In genomic region chr3:46595819-46596218, GRCh38 we compare ENCODE assay signal across 2 cellular contexts.
TF ChIP-seq lines count a peak whose summit lies in the region.

No MANE protein-coding gene starts in this region.

TF ChIP-seq in HepG2, 621 proteins besides CTCF, POLR2A, EP300 and RAD21:
- TF ChIP-seq KMT2B (CRISPR knock-in tag; IDR thresholded peaks at IDR 0.05), result no peak
- no peak for TF ChIP-seq ZNF737 (CRISPR knock-in tag; IDR thresholded peaks at IDR 0.05; ENCODE audit: borderline replicate concordance)
- peak; percentile 50; the same call in 1 of the 2 replicates for TF ChIP-seq CEBPB (IDR thresholded peaks at IDR 0.05; ENCODE audit: borderline replicate concordance, low read depth, low read length)

TF ChIP-seq in H1, 55 proteins besides CTCF, POLR2A, EP300 and RAD21:
- TF ChIP-seq SP4 (IDR thresholded peaks at IDR 0.05; ENCODE audit: low read length), result no peak
- TF ChIP-seq ATF2 (IDR thresholded peaks at IDR 0.05; ENCODE audit: low read length), result no peak
- TF ChIP-seq CBX8 (IDR thresholded peaks at IDR 0.05; ENCODE audit: borderline replicate concordance, low read depth, low read length), result no peak
- TF ChIP-seq JUN (IDR thresholded peaks at IDR 0.05; ENCODE audit: low read depth, low read length), result no peak
- TF ChIP-seq TAF1 (IDR thresholded peaks at IDR 0.05; ENCODE audit: low read depth, low read length), result no peak
- TF ChIP-seq SIN3A (conservative IDR thresholded peaks at IDR 0.05 in 1 of 2, IDR thresholded peaks at IDR 0.05 in 1 of 2; ENCODE audit: low read depth in 1 of 2, low read length in 2 of 2), result no peak
- TF ChIP-seq JUND (IDR thresholded peaks at IDR 0.05; ENCODE audit: low read length), result no peak
- TF ChIP-seq GTF2F1 (IDR thresholded peaks at IDR 0.05; ENCODE audit: borderline replicate concordance, low read depth, low read length), result no peak
- TF ChIP-seq FOSL1 (IDR thresholded peaks at IDR 0.05; ENCODE audit: insufficient read depth, low read depth, low read length), result no peak
- no peak for TF ChIP-seq CTBP2 (IDR thresholded peaks at IDR 0.05; ENCODE audit: borderline replicate concordance, insufficient read depth, insufficient read length, low read length)
- no peak for TF ChIP-seq CHD1 (IDR thresholded peaks at IDR 0.05; ENCODE audit: low read depth, low read length)
- no peak for TF ChIP-seq POU5F1 (IDR thresholded peaks at IDR 0.05; ENCODE audit: low read depth, low read length)
- TF ChIP-seq SRF (IDR thresholded peaks at IDR 0.05; ENCODE audit: low read depth, low read length), result no peak
- no peak for TF ChIP-seq BACH1 (IDR thresholded peaks at IDR 0.05; ENCODE audit: low read length)
- TF ChIP-seq RFX5 (IDR thresholded peaks at IDR 0.05; ENCODE audit: borderline replicate concordance, low read depth, low read length), result no peak
- no peak for TF ChIP-seq MAX (IDR thresholded peaks at IDR 0.05)
- TF ChIP-seq HDAC6 (IDR thresholded peaks at IDR 0.05; ENCODE audit: low read depth, low read length), result no peak
- no peak for TF ChIP-seq MAFK (IDR thresholded peaks at IDR 0.05; ENCODE audit: low read depth, low read length)
- no peak for TF ChIP-seq CEBPB (IDR thresholded peaks at IDR 0.05; ENCODE audit: low read depth, low read length)
